9 cellular contexts compared by ENCODE assay signal in the genomic region with DNA sequence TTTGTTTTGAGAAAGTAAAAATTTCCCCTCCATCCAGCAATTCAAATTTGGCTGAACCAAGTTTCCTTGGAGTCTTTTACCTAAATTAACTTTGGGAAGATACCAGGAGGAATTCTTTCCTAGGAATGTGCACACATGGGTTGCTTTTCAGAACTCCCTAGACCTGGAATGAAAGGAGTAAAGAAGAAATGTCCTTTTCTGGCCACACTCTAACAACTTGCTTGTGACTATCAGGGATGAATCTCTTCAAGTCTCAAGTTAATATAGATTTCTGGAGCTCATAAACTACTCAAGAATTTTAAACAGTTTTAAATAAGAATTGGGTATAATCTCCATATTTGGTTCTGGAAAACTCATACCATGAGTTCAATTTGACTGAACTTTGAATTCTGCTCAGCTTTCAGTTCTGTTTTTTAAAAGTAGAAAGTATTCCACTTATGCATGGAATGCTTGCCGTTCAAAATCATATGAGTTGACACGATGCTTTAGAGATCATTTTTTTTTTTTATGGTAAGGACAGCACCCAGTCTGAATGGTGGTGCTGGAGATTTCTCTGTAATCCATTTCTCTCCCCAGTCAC. TPM values are rescaled to one million over a fixed set of nuclear protein-coding genes. Genes with fewer than 3 reads are reported as not detected.
DNase-seq lines count a peak whose midpoint lies in the region; ATAC-seq and TF ChIP-seq lines count a peak whose summit lies in the region.
"Had no signal": no experiment of that assay in that cellular context is flagged by ENCODE, and none has a peak within 500 bp of the region (broad histone marks: within the 10 kb centered on the region; RNA-seq: fewer than 3 reads in every experiment).

No MANE protein-coding gene starts in this region.

- no peak overlapping the region for H3K4me2 ChIP-seq in neural progenitor cell

- H3K9me3 Mint-ChIP-seq in MCF 10A (ENCODE audit: unreplicated experiment) (peaks cover 13% of the 10 kb centered on the region), neural progenitor cell (peaks cover 10% of the 10 kb centered on the region)

- no peaks in the 10 kb centered on the region for H3F3A ChIP-seq in neural progenitor cell (ENCODE audit: low read depth)

- no peak for TF ChIP-seq CTCF in heart right ventricle (IDR thresholded peaks at IDR 0.05)
- no peak for TF ChIP-seq CTCF in brain microvascular endothelial cell (IDR thresholded peaks at IDR 0.05; ENCODE audit: low read depth, low read length, missing control alignments)
- no peak for TF ChIP-seq CTCF in thoracic aorta (IDR thresholded peaks at IDR 0.05)
- TF ChIP-seq CTCF in MCF 10A (IDR thresholded peaks at IDR 0.05; ENCODE audit: unreplicated experiment) = no peak
- no peak for TF ChIP-seq CTCF in neural progenitor cell (IDR thresholded peaks at IDR 0.05)

- BruUV-seq in MCF 10A (replicated peaks; lab: Mats Ljungman, UMichigan) = no TSS peak

- peaks cover 0 to 22% (median 0%) of the 10 kb centered on the region in 9 donors for H3K36me3 ChIP-seq in heart right ventricle
- no peaks in the 10 kb centered on the region for H3K36me3 ChIP-seq in brain microvascular endothelial cell (replicated peaks)
- H3K36me3 ChIP-seq in thoracic aorta = no peaks in the 10 kb centered on the region
- no peaks in the 10 kb centered on the region for H3K36me3 ChIP-seq in neural progenitor cell

- H3K27me3 Mint-ChIP-seq in MCF 10A (ENCODE audit: insufficient read depth, unreplicated experiment) = no peaks in the 10 kb centered on the region
- H3K27me3 Mint-ChIP-seq in neural progenitor cell (ENCODE audit: insufficient read depth, low read depth) = peaks cover 2% of the 10 kb centered on the region

- H3K4me3 ChIP-seq in heart right ventricle (no peak overlapping the region), brain microvascular endothelial cell (ENCODE audit: low read depth, low read length) (no peak overlapping the region), thoracic aorta (peak overlapping the region; percentile 25), neural progenitor cell (no peak overlapping the region)

- intact Hi-C loops in heart right ventricle (cut with DNase I) = no loop called here
- intact Hi-C loops in Right ventricle myocardium superior (cut with DNase I) = no loop called here
- intact Hi-C loops in MCF 10A (cut with micrococcal nuclease) = no loop called here

- H3K9me3 ChIP-seq in heart right ventricle = peaks cover 0 to 20% (median 10%) of the 10 kb centered on the region in 11 donors
- peaks cover 6% of the 10 kb centered on the region for H3K9me3 ChIP-seq in thoracic aorta
- H3K9me3 ChIP-seq in neural progenitor cell (ENCODE audit: low read depth) = peaks cover 10% of the 10 kb centered on the region

- H3K36me3 Mint-ChIP-seq in MCF 10A (ENCODE audit: insufficient read depth, unreplicated experiment) = no peaks in the 10 kb centered on the region
- H3K36me3 Mint-ChIP-seq in neural progenitor cell = no peaks in the 10 kb centered on the region

- CTCF ChIA-PET in MCF 10A (lab: Yijun Ruan, JAX) = no interaction called here

- 16 to 27% methylated on average over 2 of the region's 2 CpGs for WGBS in heart right ventricle, 2 donors

- ATAC-seq in heart right ventricle (no peak), Right ventricle myocardium superior (ENCODE audit: poor library complexity) (no peak), HG03066 (IDR thresholded peaks at IDR 0.05; ENCODE audit: low read depth, unreplicated experiment) (peak; percentile 16), thoracic aorta (ENCODE audit: insufficient number of reproducible peaks, low FRiP score, low read depth) (no peak), GM19035 (IDR thresholded peaks at IDR 0.05; ENCODE audit: unreplicated experiment) (no peak)

- H3K4me1 ChIP-seq in heart right ventricle (peaks cover 7 to 79% (median 44%) of the 10 kb centered on the region in 9 donors), thoracic aorta (ENCODE audit: control insufficient read depth in 1 of 2, low read depth in 2 of 2) (peaks cover 16 to 18% of the 10 kb centered on the region in 2 donors), neural progenitor cell (no peaks in the 10 kb centered on the region)

- in situ Hi-C loops in brain microvascular endothelial cell (cut with HindIII; ENCODE audit: low pct_ligation_motif_present, low sequenced_read_pairs) = no loop called here

- peak overlapping the region in 9 of 10 donors; percentile 5 to 91 (median 80) for H3K27ac ChIP-seq in heart right ventricle
- peak overlapping the region; percentile 49 for H3K27ac ChIP-seq in brain microvascular endothelial cell
- peak overlapping the region in 1 of 2 donors; percentile 40 for H3K27ac ChIP-seq in thoracic aorta
- H3K27ac ChIP-seq in neural progenitor cell = no peak overlapping the region
- H3K27ac ChIP-seq: HL-60 had no signal

- no peaks in the 10 kb centered on the region for H3K79me2 ChIP-seq in neural progenitor cell (ENCODE audit: low read depth)

- H2AFZ ChIP-seq in neural progenitor cell (replicated peaks) = no peak overlapping the region

- H3K27me3 ChIP-seq in heart right ventricle (no peaks in the 10 kb centered on the region), brain microvascular endothelial cell (replicated peaks) (no peaks in the 10 kb centered on the region), thoracic aorta (replicated peaks; ENCODE audit: insufficient read depth) (no peaks in the 10 kb centered on the region), neural progenitor cell (no peaks in the 10 kb centered on the region)

- H3K9ac ChIP-seq in neural progenitor cell = no peak overlapping the region

- POLR2A ChIA-PET in MCF 10A (lab: Yijun Ruan, JAX) = interaction anchor here (0.7 kb wide), 1 partner anchor 465 kb away, joined by 4 read pairs; no protein-coding TSS in a partner anchor

- H4K20me1 ChIP-seq in neural progenitor cell (ENCODE audit: low read depth) = no peaks in the 10 kb centered on the region

- H3K27ac Mint-ChIP-seq in MCF 10A (ENCODE audit: low read depth, unreplicated experiment) = no peak overlapping the region
- no peak overlapping the region for H3K27ac Mint-ChIP-seq in neural progenitor cell

- no peaks in the 10 kb centered on the region for H3K4me1 Mint-ChIP-seq in MCF 10A (ENCODE audit: insufficient read depth, unreplicated experiment)
- no peaks in the 10 kb centered on the region for H3K4me1 Mint-ChIP-seq in neural progenitor cell

- no peak overlapping the region for H3K4me3 Mint-ChIP-seq in MCF 10A (ENCODE audit: unreplicated experiment)
- no peak overlapping the region for H3K4me3 Mint-ChIP-seq in neural progenitor cell

- no peak for DNase-seq in heart right ventricle
- DNase-seq in Right ventricle myocardium superior = no peak
- no peak for DNase-seq in brain microvascular endothelial cell
- no peak for DNase-seq in thoracic aorta (ENCODE audit: low spot score)
- DNase-seq in MCF 10A (ENCODE audit: unreplicated experiment) = no peak
- DNase-seq in neural progenitor cell (ENCODE audit: low spot score) = no peak

RNA-seq across cellular contexts. Expression of a gene that starts 7.7 kb away (rescaled TPM):
- total RNA-seq in heart right ventricle = 10 to 100 TPM; 46.9 to 77.4 (median 66.4) TPM
- 10 to 100 TPM; 14.9 to 22.4 TPM for polyA plus RNA-seq in heart right ventricle
- total RNA-seq in Right ventricle myocardium superior = 53.1 TPM
- total RNA-seq in thoracic aorta = 10 to 100 TPM; 16.2 to 22.1 TPM
- total RNA-seq in MCF 10A (2022) = 0.26 TPM in 1 of 2 replicates, not detected in the other
- not detected in 2 replicates for total RNA-seq in neural progenitor cell (ENCODE audit: low replicate concordance)

Comparison
In these comparisons a context has a peak if more than half of its experiments do, and no peak if none do; other contexts are left out.
1. RNA of a gene that starts 7.7 kb away (total RNA-seq): 46.9 to 77.4 TPM in heart right ventricle, 53.1 TPM in Right ventricle myocardium superior (single experiment) and 16.2 to 22.1 TPM in thoracic aorta; 0.26 TPM in MCF 10A and not detected in neural progenitor cell; every median in the first group is over 10 times any median in the second.